1 cellular context compared by ENCODE assay signal in the genomic region with DNA sequence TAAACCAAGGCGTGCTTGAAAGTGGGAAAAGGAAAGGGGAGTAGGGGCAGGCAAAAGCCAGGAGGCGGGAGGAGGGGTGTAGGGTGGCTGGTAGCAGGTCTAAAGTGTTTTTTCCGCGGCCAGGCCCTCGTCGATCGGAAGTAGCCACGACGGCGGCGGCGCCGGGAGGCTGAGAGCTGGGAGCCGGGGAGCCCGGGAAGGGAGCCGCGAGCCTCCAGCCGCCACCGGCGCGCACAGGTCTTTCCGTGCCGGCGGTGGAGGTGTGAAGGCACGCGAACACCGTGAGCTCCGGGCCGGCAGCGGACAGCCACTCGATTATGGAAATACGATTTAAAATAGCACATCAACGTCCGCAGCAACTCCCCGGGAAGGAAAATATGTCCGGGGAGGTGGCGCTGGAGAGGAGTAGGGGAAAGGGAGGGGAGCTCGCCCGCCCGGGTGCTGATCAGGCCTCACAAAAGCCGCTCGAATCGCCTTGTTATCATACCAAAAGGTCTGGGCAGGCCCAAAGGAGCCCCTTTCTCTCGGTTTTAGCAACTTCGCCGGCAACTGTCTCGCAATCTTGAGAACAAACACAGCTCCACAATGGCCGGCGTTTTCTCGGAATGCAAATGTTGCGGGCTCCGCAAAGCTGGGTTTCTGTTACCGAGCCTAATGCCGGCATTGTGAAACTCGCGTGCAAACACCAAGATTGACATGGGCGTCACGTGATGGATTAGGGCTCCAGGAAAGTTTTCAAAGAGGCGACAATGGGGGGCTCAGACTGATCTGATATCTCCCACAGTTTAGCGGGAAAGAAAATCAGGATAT.
TF ChIP-seq lines count a peak whose summit lies in the region.

No MANE protein-coding gene starts in this region.

TF ChIP-seq in K562, 482 proteins besides CTCF, POLR2A, EP300 and RAD21 (continued from another document):
- TF ChIP-seq, protein P1, sequence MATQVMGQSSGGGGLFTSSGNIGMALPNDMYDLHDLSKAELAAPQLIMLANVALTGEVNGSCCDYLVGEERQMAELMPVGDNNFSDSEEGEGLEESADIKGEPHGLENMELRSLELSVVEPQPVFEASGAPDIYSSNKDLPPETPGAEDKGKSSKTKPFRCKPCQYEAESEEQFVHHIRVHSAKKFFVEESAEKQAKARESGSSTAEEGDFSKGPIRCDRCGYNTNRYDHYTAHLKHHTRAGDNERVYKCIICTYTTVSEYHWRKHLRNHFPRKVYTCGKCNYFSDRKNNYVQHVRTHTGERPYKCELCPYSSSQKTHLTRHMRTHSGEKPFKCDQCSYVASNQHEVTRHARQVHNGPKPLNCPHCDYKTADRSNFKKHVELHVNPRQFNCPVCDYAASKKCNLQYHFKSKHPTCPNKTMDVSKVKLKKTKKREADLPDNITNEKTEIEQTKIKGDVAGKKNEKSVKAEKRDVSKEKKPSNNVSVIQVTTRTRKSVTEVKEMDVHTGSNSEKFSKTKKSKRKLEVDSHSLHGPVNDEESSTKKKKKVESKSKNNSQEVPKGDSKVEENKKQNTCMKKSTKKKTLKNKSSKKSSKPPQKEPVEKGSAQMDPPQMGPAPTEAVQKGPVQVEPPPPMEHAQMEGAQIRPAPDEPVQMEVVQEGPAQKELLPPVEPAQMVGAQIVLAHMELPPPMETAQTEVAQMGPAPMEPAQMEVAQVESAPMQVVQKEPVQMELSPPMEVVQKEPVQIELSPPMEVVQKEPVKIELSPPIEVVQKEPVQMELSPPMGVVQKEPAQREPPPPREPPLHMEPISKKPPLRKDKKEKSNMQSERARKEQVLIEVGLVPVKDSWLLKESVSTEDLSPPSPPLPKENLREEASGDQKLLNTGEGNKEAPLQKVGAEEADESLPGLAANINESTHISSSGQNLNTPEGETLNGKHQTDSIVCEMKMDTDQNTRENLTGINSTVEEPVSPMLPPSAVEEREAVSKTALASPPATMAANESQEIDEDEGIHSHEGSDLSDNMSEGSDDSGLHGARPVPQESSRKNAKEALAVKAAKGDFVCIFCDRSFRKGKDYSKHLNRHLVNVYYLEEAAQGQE (CRISPR knock-in tag; IDR thresholded peaks at IDR 0.05; ENCODE audit: low read depth), result no peak
- TF ChIP-seq, protein P2, sequence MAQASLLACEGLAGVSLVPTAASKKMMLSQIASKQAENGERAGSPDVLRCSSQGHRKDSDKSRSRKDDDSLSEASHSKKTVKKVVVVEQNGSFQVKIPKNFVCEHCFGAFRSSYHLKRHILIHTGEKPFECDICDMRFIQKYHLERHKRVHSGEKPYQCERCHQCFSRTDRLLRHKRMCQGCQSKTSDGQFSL (CRISPR knock-in tag; IDR thresholded peaks at IDR 0.05), result no peak
- TF ChIP-seq, protein P2 (tag; IDR thresholded peaks at IDR 0.05), result no peak
- no peak for TF ChIP-seq SRSF1 (IDR thresholded peaks at IDR 0.05; ENCODE audit: low read depth, low read length)
